ENCODE assay signal across 21 cellular contexts in genomic region chr1:216847385-216848036, GRCh38.
DNase-seq lines count a peak whose midpoint lies in the region; ATAC-seq and TF ChIP-seq lines count a peak whose summit lies in the region.
"Had no signal": no experiment of that assay in that cellular context is flagged by ENCODE, and none has a peak within 500 bp of the region (broad histone marks: within the 10 kb centered on the region; RNA-seq: fewer than 3 reads in every experiment).

No MANE protein-coding gene starts in this region.

- H3K36me3 ChIP-seq in gastroesophageal sphincter = no peaks in the 10 kb centered on the region
- no peaks in the 10 kb centered on the region for H3K36me3 ChIP-seq in skeletal muscle satellite cell (ENCODE audit: insufficient read depth, low read length)
- H3K36me3 ChIP-seq: left ventricle myocardium inferior, sigmoid colon, thoracic aorta had no signal

- no peak for TF ChIP-seq POLR2A in gastroesophageal sphincter (IDR thresholded peaks at IDR 0.05)

- peak overlapping the region in 2 of 4 donors; percentile 39 to 43 for H3K27ac ChIP-seq in gastroesophageal sphincter
- H3K27ac ChIP-seq: left ventricle myocardium inferior, sigmoid colon, thoracic aorta had no signal

- H3K4me2 ChIP-seq in skeletal muscle satellite cell (ENCODE audit: low read length) = peak overlapping the region; percentile 37

- TF ChIP-seq CTCF in gastroesophageal sphincter (IDR thresholded peaks at IDR 0.05) = no peak

- ATAC-seq in SK-N-SH treated with all-trans-retinoic acid at 6 μM for 48 hours (peak; percentile 99), gastroesophageal sphincter (peak; percentile 36), HG03108 (IDR thresholded peaks at IDR 0.05; ENCODE audit: unreplicated experiment) (no peak)
- ATAC-seq: activated naive CD8-positive, alpha-beta T cell treated with anti-CD3 and anti-CD28 coated beads, Interleukin-2, amount 50 U/mL, for 24 hours; T-cell had no signal

- H3K9ac ChIP-seq in skeletal muscle satellite cell (ENCODE audit: low read depth, low read length) = no peak overlapping the region

- H3K4me1 ChIP-seq in gastroesophageal sphincter (peaks cover 0 to 3% (median 0%) of the 10 kb centered on the region in 3 donors), skeletal muscle satellite cell (ENCODE audit: control insufficient read depth, insufficient read depth, low read length) (peaks cover 3% of the 10 kb centered on the region)
- H3K4me1 ChIP-seq: sigmoid colon had no signal

- H3K27me3 ChIP-seq in gastroesophageal sphincter (no peaks in the 10 kb centered on the region), skeletal muscle satellite cell (ENCODE audit: control insufficient read depth, insufficient read depth, low read length) (no peaks in the 10 kb centered on the region)
- H3K27me3 ChIP-seq: sigmoid colon had no signal

- TF ChIP-seq EP300 in gastroesophageal sphincter (IDR thresholded peaks at IDR 0.05) = no peak

- WGBS in gastroesophageal sphincter (ENCODE audit: low coverage in 1 of 2), 2 donors = 40 to 69% methylated on average over 5 to 6 of the region's 6 CpGs

- peak; percentile 56 for DNase-seq in ELR (ENCODE audit: low read depth)
- DNase-seq in NCI-H1417 treated with DMSO at 0.1 percent for 48 hours (lab: John Stamatoyannopoulos, UW) = no peak
- no peak for DNase-seq in NCI-H524 (lab: John Stamatoyannopoulos, UW)
- no peak for DNase-seq in effector CD4-positive, alpha-beta T cell
- DNase-seq: activated CD8-positive, alpha-beta memory T cell treated with anti-CD3 and anti-CD28 coated beads for 24 hours; activated naive CD8-positive, alpha-beta T cell treated with anti-CD3 and anti-CD28 coated beads, Interleukin-2, amount 50 U/mL, for 24 hours; C1 segment of cervical spinal cord; DMS 273 treated with DMSO at 0.1 percent for 48 hours; effector CD8-positive, alpha-beta T cell; KBM-7; left ventricle myocardium inferior; NCI-H1105; NCI-H2171 treated with DMSO at 0.1 percent for 48 hours; sigmoid colon; stimulated activated CD4-positive, alpha-beta T cell treated with anti-CD3 and anti-CD28 coated beads, Interleukin-4, amount 100 ng/mL, for 24 hours; T-cell had no signal

- H3K4me3 ChIP-seq in gastroesophageal sphincter (no peak overlapping the region), skeletal muscle satellite cell (ENCODE audit: low read length) (no peak overlapping the region)
- H3K4me3 ChIP-seq: left ventricle myocardium inferior, sigmoid colon, thoracic aorta had no signal

- no peaks in the 10 kb centered on the region for H3K9me3 ChIP-seq in gastroesophageal sphincter
- no peaks in the 10 kb centered on the region for H3K9me3 ChIP-seq in skeletal muscle satellite cell (replicated peaks; ENCODE audit: low read length)
- H3K9me3 ChIP-seq: left ventricle myocardium inferior, sigmoid colon, thoracic aorta had no signal

TF ChIP-seq in SK-N-SH treated with all-trans-retinoic acid at 6 μM for 48 hours, 23 proteins besides CTCF, POLR2A, EP300 and RAD21:
- TF ChIP-seq ARNTL (CRISPR knock-in tag; IDR thresholded peaks at IDR 0.05; ENCODE audit: borderline replicate concordance, low read depth) (no peak), ZNF70 (CRISPR knock-in tag; IDR thresholded peaks at IDR 0.05) (no peak), GLIS3 (CRISPR knock-in tag; IDR thresholded peaks at IDR 0.05) (no peak)
